Comparison of ENCODE assay signal across 24 cellular contexts in the genomic region with DNA sequence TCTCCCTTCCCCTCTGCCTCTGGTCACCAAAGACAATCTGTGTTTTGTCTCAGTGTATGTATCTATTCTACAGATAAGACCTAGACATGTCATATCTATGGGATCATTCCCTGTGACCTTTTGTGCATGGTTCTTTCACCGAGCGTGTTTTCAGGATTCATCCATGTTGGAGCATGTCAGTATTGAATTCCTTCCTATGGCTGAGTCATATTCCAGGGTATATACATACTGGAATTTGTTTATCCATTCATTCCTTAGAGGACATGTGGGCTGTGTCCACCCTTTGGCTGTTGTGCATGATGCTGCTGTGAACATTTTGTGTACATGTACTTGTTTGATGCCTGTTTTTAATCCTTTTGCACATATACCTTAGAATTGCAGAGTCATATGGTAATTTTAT.
"Had no signal": no experiment of that assay in that cellular context is flagged by ENCODE, and none has a peak within 500 bp of the region (broad histone marks: within the 10 kb centered on the region; RNA-seq: fewer than 3 reads in every experiment).

No MANE protein-coding gene starts in this region.

- H3K36me3 ChIP-seq: lower lobe of right lung, neural progenitor cell, thyroid gland, upper lobe of right lung had no signal

- H3K9me3 ChIP-seq: body of pancreas, lower lobe of right lung, thyroid gland, upper lobe of right lung had no signal

- H3K4me3 ChIP-seq: body of pancreas, lower lobe of right lung, neural progenitor cell, thyroid gland, upper lobe of right lung had no signal

- H3K27ac ChIP-seq: body of pancreas, lower lobe of right lung, neural progenitor cell, thyroid gland, upper lobe of right lung, VCaP had no signal

- H3K4me1 ChIP-seq: body of pancreas, lower lobe of right lung, thyroid gland had no signal

- DNase-seq: activated CD4-positive, alpha-beta T cell treated with anti-CD3 and anti-CD28 coated beads, Interleukin-2, amount 10 ng/mL, durations not matched to agents 7 days and 5 days; activated CD8-positive, alpha-beta memory T cell treated with anti-CD3 and anti-CD28 coated beads, Interleukin-2, amount 10 ng/mL, durations not matched to agents 7 days and 5 days; activated CD8-positive, alpha-beta T cell treated with anti-CD3 and anti-CD28 coated beads for 36 hours; activated gamma-delta T cell; activated naive CD4-positive, alpha-beta T cell treated with anti-CD3 and anti-CD28 coated beads, Interleukin-2, amount 50 U/mL, for 16 hours; activated naive CD8-positive, alpha-beta T cell treated with anti-CD3 and anti-CD28 coated beads, Interleukin-2, amount 50 U/mL, for 24 hours; activated T-cell treated with anti-CD3 and anti-CD28 coated beads for 4 hours; anterior cingulate cortex; body of pancreas; caudate nucleus; lower lobe of right lung; naive thymus-derived CD8-positive, alpha-beta T cell; small intestine; stimulated activated CD4-positive, alpha-beta T cell treated with anti-CD3 and anti-CD28 coated beads, Interleukin-2, amount 100 ng/mL, for 48 hours; stimulated activated CD8-positive, alpha-beta memory T cell treated with anti-CD3 and anti-CD28 coated beads, Interleukin-4, amount 100 ng/mL, for 48 hours; stimulated activated naive B cell treated with anti-CD40 and anti-IgM and Interleukin-4, amounts not matched to agents 10 μg/mL and 1 μg/mL and 100 μg/mL, for 72 hours; thyroid gland; upper lobe of right lung had no signal

- H3K27me3 ChIP-seq: body of pancreas, neural progenitor cell, thyroid gland had no signal

- ATAC-seq: activated CD4-positive, CD25-positive, alpha-beta regulatory T cell treated with anti-CD3 and anti-CD28 coated beads, Interleukin-2, amount 50 U/mL, for 24 hours; activated CD8-positive, alpha-beta memory T cell treated with anti-CD3 and anti-CD28 coated beads, Interleukin-2, amount 10 ng/mL, durations not matched to agents 7 days and 5 days; activated CD8-positive, alpha-beta T cell treated with anti-CD3 and anti-CD28 coated beads for 36 hours; activated naive CD8-positive, alpha-beta T cell treated with anti-CD3 and anti-CD28 coated beads, Interleukin-2, amount 50 U/mL, for 24 hours; body of pancreas; left lobe of liver; lower lobe of right lung; naive thymus-derived CD8-positive, alpha-beta T cell; sciatic nerve; stimulated activated naive B cell treated with anti-CD40 and anti-IgM and Interleukin-4, amounts not matched to agents 10 μg/mL and 1 μg/mL and 100 μg/mL, for 72 hours; upper lobe of right lung had no signal

- FAIRE-seq: colon, small intestine had no signal

- H3K9ac ChIP-seq: neural progenitor cell had no signal
